In the genomic region with DNA sequence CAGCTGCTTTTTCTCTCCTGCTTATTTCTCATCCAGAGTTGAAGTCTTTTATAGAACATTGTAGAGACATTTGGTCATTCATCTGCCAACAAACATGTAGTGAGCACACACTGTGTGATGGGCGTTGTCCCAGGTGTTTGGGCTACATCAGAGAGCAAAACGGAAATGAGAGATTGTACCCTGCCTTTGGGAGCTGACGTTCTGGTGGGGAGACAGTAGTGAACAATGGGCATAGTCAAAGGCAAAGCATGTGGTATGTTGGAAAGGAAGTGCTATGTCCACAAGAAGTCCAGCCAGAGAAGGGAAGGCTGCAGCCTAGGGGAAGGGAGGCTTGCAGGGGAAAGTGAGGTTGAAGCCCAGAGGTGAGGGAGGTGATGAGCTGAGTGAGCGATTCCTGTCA, we compare ENCODE assay signal across 25 cellular contexts.
"Had no signal": no experiment of that assay in that cellular context is flagged by ENCODE, and none has a peak within 500 bp of the region (broad histone marks: within the 10 kb centered on the region; RNA-seq: fewer than 3 reads in every experiment).

No MANE protein-coding gene starts in this region.

- H3K4me3 ChIP-seq: ascending aorta, cardiac muscle cell, ovary, prostate gland, right atrium auricular region, thyroid gland, upper lobe of left lung had no signal

- H3K27ac ChIP-seq: ascending aorta, cardiac muscle cell, epithelial cell of prostate, ovary, prostate gland, right atrium auricular region, thyroid gland, upper lobe of left lung had no signal

- H3K27me3 ChIP-seq: ascending aorta, cardiac muscle cell, ovary, right atrium auricular region, thyroid gland, upper lobe of left lung had no signal

- DNase-seq: activated CD4-positive, alpha-beta memory T cell treated with anti-CD3 and anti-CD28 coated beads, Interleukin-2, amount 10 ng/mL, durations not matched to agents 7 days and 5 days; activated CD4-positive, alpha-beta T cell treated with anti-CD3 and anti-CD28 coated beads for 1 hour; activated CD4-positive, alpha-beta T cell treated with anti-CD3 and anti-CD28 coated beads, Interleukin-2, amount 10 ng/mL, durations not matched to agents 7 days and 5 days; activated CD8-positive, alpha-beta memory T cell treated with anti-CD3 and anti-CD28 coated beads, Interleukin-2, amount 50 U/mL, for 48 hours; activated gamma-delta T cell; activated naive CD4-positive, alpha-beta T cell treated with anti-CD3 and anti-CD28 coated beads, Interleukin-2, amount 10 ng/mL, durations not matched to agents 7 days and 5 days; activated naive CD8-positive, alpha-beta T cell treated with anti-CD3 and anti-CD28 coated beads, Interleukin-2, amount 10 ng/mL, durations not matched to agents 7 days and 5 days; activated T-cell treated with anti-CD3 and anti-CD28 coated beads, Interleukin-2, amount 50 U/mL, for 24 hours; cortex of kidney; effector CD4-positive, alpha-beta T cell; glutamatergic neuron; islet precursor cell; left ventricle myocardium superior; naive thymus-derived CD4-positive, alpha-beta T cell; ovary; stimulated activated CD4-positive, alpha-beta T cell treated with anti-CD3 and anti-CD28 coated beads, Interleukin-15, amount 100 ng/mL, for 24 hours; stimulated activated naive CD8-positive, alpha-beta T cell treated with anti-CD3 and anti-CD28 coated beads, Interleukin-15, Interleukin-2, amounts not matched to agents 100 U/mL and 50 U/mL, for 24 hours; T-helper 2 cell; thyroid gland; upper lobe of left lung had no signal
